In the genomic region with DNA sequence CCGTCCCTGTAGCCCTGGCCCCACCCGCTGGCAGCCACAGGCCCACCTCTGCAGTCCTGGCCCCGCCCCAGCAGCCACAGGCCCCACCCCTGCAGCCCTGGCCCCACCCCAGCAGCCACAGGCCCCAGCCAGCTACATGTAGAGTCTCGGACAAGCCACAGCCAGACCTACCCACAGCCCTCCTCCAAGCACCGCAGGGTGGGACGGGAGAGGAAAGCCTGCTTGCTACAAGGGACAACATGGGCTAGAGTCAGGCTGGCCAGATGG, we compare ENCODE assay signal across 10 cellular contexts. TPM values are rescaled to one million over a fixed set of nuclear protein-coding genes. Genes with fewer than 3 reads are reported as not detected.
A peak's percentile ranks its signal among the peaks of the same experiment; 100 is the strongest.
DNase-seq lines count a peak whose midpoint lies in the region; ATAC-seq and TF ChIP-seq lines count a peak whose summit lies in the region.
"Had no signal": no experiment of that assay in that cellular context is flagged by ENCODE, and none has a peak within 500 bp of the region (broad histone marks: within the 10 kb centered on the region; RNA-seq: fewer than 3 reads in every experiment).

No MANE protein-coding gene starts in this region.

- CTCF ChIA-PET in mammary epithelial cell (lab: Charles Lee; ENCODE audit: low non-redundant PET) = no interaction called here

- H3K9me3 ChIP-seq in mammary epithelial cell (replicated peaks; ENCODE audit: insufficient read depth, low read length) (no peaks in the 10 kb centered on the region), breast epithelium (no peaks in the 10 kb centered on the region), stomach (no peaks in the 10 kb centered on the region)

- no peak for TF ChIP-seq EP300 in stomach (IDR thresholded peaks at IDR 0.05)

- H3K27ac ChIP-seq in mammary epithelial cell (ENCODE audit: insufficient read depth, low read depth, low read length) = no peak overlapping the region
- no peak overlapping the region for H3K27ac ChIP-seq in breast epithelium
- H3K27ac ChIP-seq in stomach = no peak overlapping the region
- H3K27ac ChIP-seq: SK-N-MC had no signal

- intact Hi-C loops in mammary epithelial cell (cut with micrococcal nuclease) (no loop called here), breast epithelium (cut with DNase I; ENCODE audit: low total_unique reads) (no loop called here), stomach (cut with DNase I; ENCODE audit: low total_unique reads) (loop anchor here (10.0 kb wide), 1 partner anchor 307 kb away; no protein-coding TSS in a partner anchor)

- H3K4me1 ChIP-seq in mammary epithelial cell (ENCODE audit: insufficient read depth, low read length) (peaks cover 3% of the 10 kb centered on the region), breast epithelium (no peaks in the 10 kb centered on the region), stomach (peaks cover 8 to 35% (median 31%) of the 10 kb centered on the region in 4 donors)

- DNase-seq in mammary epithelial cell = peak; percentile 8
- no peak for DNase-seq in breast epithelium (ENCODE audit: low spot score in 2 of 2)
- DNase-seq in dermis microvascular lymphatic vessel endothelial cell (ENCODE audit: low read depth in 2 of 2) = peak; percentile 4 to 40
- peak; percentile 63 for DNase-seq in stomach
- no peak for DNase-seq in NCI-H1417 treated with DMSO at 0.1 percent for 48 hours (lab: John Stamatoyannopoulos, UW)
- DNase-seq in T-helper 1 cell = no peak
- no peak for DNase-seq in NCI-H1092 treated with DMSO at 0.1 percent for 48 hours (lab: John Stamatoyannopoulos, UW)

- dilution Hi-C loops in mammary epithelial cell (cut with HindIII; ENCODE audit: low sequenced_read_pairs) = no loop called here

- H3K79me2 ChIP-seq in mammary epithelial cell (ENCODE audit: insufficient read depth, low read length) = no peaks in the 10 kb centered on the region

- H4K20me1 ChIP-seq in mammary epithelial cell (ENCODE audit: insufficient read depth, low read length) = no peaks in the 10 kb centered on the region

- TF ChIP-seq POLR2A in breast epithelium (IDR thresholded peaks at IDR 0.05) (no peak), stomach (IDR thresholded peaks at IDR 0.05) (no peak)

- H3K36me3 ChIP-seq in mammary epithelial cell (ENCODE audit: insufficient read depth, low read length) (no peaks in the 10 kb centered on the region), breast epithelium (no peaks in the 10 kb centered on the region), stomach (peaks cover 0 to 48% (median 26%) of the 10 kb centered on the region in 4 donors)

- WGBS in mammary epithelial cell (ENCODE audit: low coverage, missing lambda C conversion rate) = no CpG with 5 or more reads among the region's 6 CpGs
- WGBS in stomach, 5 donors = 27 to 54% (median 38%) methylated on average over 6 of the region's 6 CpGs

- in situ Hi-C loops in mammary epithelial cell (cut with MboI; ENCODE audit: low sequenced_read_pairs in 2 of 2) = loop anchor here in 1 of 2 donors (5.0 to 10.0 kb wide), 2 partner anchors 205 to 307 kb away; partner anchors contain the start of gene VAV2

- ATAC-seq in HG03565 (IDR thresholded peaks at IDR 0.05; ENCODE audit: unreplicated experiment) = peak; percentile 50
- ATAC-seq: CD8-positive, alpha-beta T cell had no signal

- TF ChIP-seq CTCF in mammary epithelial cell (conservative IDR thresholded peaks at IDR 0.05 in 1 of 2, IDR thresholded peaks at IDR 0.05 in 1 of 2; ENCODE audit: extremely low read depth in 1 of 2, insufficient read depth in 1 of 2, low read depth in 1 of 2, low read length in 2 of 2) = no peak
- TF ChIP-seq CTCF in breast epithelium (IDR thresholded peaks at IDR 0.05) = no peak
- no peak for TF ChIP-seq CTCF in stomach (IDR thresholded peaks at IDR 0.05)

- no peak overlapping the region for H3K4me3 ChIP-seq in mammary epithelial cell (replicated peaks in 1 of 3; ENCODE audit: insufficient read depth in 1 of 3, low read depth in 2 of 3, low read length in 3 of 3)
- no peak overlapping the region for H3K4me3 ChIP-seq in breast epithelium
- H3K4me3 ChIP-seq in stomach = no peak overlapping the region

- H3K4me2 ChIP-seq in mammary epithelial cell (ENCODE audit: insufficient read depth, low read depth, low read length) = no peak overlapping the region

- H3K9ac ChIP-seq in mammary epithelial cell (ENCODE audit: insufficient read depth, low read length) = no peak overlapping the region

- no peak overlapping the region for H2AFZ ChIP-seq in mammary epithelial cell (ENCODE audit: low read depth, low read length)

- BruUV-seq in mammary epithelial cell (replicated peaks; lab: Mats Ljungman, UMichigan) = no TSS peak

- no peaks in the 10 kb centered on the region for H3K27me3 ChIP-seq in mammary epithelial cell (ENCODE audit: insufficient read depth, low read length)
- no peaks in the 10 kb centered on the region for H3K27me3 ChIP-seq in breast epithelium
- H3K27me3 ChIP-seq in stomach = no peaks in the 10 kb centered on the region

RNA-seq across cellular contexts. Expression of gene SARDH, which starts 49.5 kb away (rescaled TPM):
- total RNA-seq in mammary epithelial cell (1 to 10 TPM in 1 of 2 donors, not detected in 1; 7.2 TPM), breast epithelium (1 to 10 TPM in 2 of 3 donors, under 1 TPM in 1; 0.16 to 2.0 (median 1.0) TPM), dermis microvascular lymphatic vessel endothelial cell (under 0.01 and 0.13 TPM in 2 replicates), stomach (10 to 100 TPM in 1 of 5 donors, 1 to 10 TPM in 3, not detected in 1; 2.3 to 15.2 (median 3.9) TPM)
- polyA plus RNA-seq in mammary epithelial cell (0.28 TPM), stomach (1 to 10 TPM in 1 of 3 donors, under 1 TPM in 2; 0.76 to 2.6 (median 0.93) TPM)
- polyA minus RNA-seq in mammary epithelial cell = not detected

Comparison
In these comparisons a context has a peak if more than half of its experiments do, and no peak if none do; other contexts are left out.
1. DNase-seq: peak in mammary epithelial cell (single experiment), dermis microvascular lymphatic vessel endothelial cell (2 of 2) and stomach (single experiment); none in breast epithelium (0 of 2), NCI-H1417 treated with DMSO at 0.1 percent for 48 hours (single experiment), T-helper 1 cell (0 of 5) and NCI-H1092 treated with DMSO at 0.1 percent for 48 hours (single experiment).